ENCODE assay signal across 12 cellular contexts in the genomic region with DNA sequence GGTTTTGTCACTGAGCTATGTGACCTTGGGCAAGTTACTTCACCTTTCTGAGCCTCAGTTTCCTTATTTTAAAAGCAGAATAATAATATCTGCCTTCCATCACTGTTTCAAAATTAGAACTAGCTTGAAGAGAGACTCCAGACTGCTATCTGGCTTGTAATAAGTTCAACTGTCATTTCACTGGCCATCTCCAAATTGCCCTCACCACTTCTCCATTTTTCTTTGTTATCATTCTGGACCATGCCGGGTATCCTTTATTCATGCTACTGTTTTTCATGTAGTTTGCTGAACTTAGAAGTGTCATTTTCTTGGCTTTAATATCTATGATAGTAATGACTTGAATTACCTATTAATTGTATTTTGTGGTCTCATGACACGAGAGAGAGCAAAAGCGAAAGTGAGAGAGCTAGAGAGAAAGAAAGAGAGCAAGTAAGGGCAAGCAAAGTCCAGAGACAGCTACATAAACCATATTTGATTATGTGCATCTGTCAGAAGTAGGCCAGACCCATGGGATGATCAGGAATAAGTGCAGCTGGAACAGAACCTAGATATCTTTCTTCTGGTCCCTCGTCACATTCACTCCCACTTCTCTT.
DNase-seq lines count a peak whose midpoint lies in the region; ATAC-seq, FAIRE-seq and TF ChIP-seq lines count a peak whose summit lies in the region.
"Had no signal": no experiment of that assay in that cellular context is flagged by ENCODE, and none has a peak within 500 bp of the region (broad histone marks: within the 10 kb centered on the region; RNA-seq: fewer than 3 reads in every experiment).

No MANE protein-coding gene starts in this region.

- no peak for ATAC-seq in HepG2
- peak; percentile 59 for ATAC-seq in HG02885 (IDR thresholded peaks at IDR 0.05; ENCODE audit: poor library complexity, unreplicated experiment)
- ATAC-seq in activated T-helper 17 cell treated with anti-CD3 and anti-CD28 coated beads, Interleukin-2, amount 50 U/mL, for 72 hours (replicated peaks), result no peak
- ATAC-seq in foreskin keratinocyte, result no peak
- ATAC-seq in GM18861 (IDR thresholded peaks at IDR 0.05; ENCODE audit: unreplicated experiment), result no peak
- ATAC-seq: left colon had no signal

- H2AFZ ChIP-seq in HepG2 (ENCODE audit: low read length), result no peak overlapping the region

- H3K4me1 Mint-ChIP-seq in activated T-helper 17 cell treated with anti-CD3 and anti-CD28 coated beads, Interleukin-2, amount 50 U/mL, for 72 hours, result peaks cover 8% of the 10 kb centered on the region

- H3K4me1 ChIP-seq in liver (ENCODE audit: control insufficient read depth in 4 of 4, insufficient read depth in 4 of 4, low read length in 3 of 4), result peaks cover 0 to 3% (median 0%) of the 10 kb centered on the region in 4 donors
- H3K4me1 ChIP-seq in HepG2 (ENCODE audit: insufficient read depth, low read length), result peaks cover 52% of the 10 kb centered on the region
- H3K4me1 ChIP-seq in foreskin keratinocyte, result peaks cover 6% of the 10 kb centered on the region

- in situ Hi-C loops in HepG2 (cut with HindIII; ENCODE audit: extremely low pct_ligation_motif_present, low pct_unique_long_range_greater_than_20kb), result no loop called here

- H3K27me3 ChIP-seq in liver (ENCODE audit: control insufficient read depth in 4 of 4, insufficient read depth in 4 of 4, low read length in 3 of 4) (no peaks in the 10 kb centered on the region), HepG2 (ENCODE audit: control insufficient read depth in 1 of 2, insufficient read depth in 2 of 2, low read length in 2 of 2) (no peaks in the 10 kb centered on the region), foreskin keratinocyte (no peaks in the 10 kb centered on the region)

- no peak for TF ChIP-seq EP300 in HepG2 (IDR thresholded peaks at IDR 0.05; ENCODE audit: low read depth in 2 of 2, low read length in 2 of 2)
- TF ChIP-seq EP300 in HepG2 (CRISPR knock-in tag; IDR thresholded peaks at IDR 0.05; ENCODE audit: borderline replicate concordance), result no peak

- TF ChIP-seq CTCF in liver (IDR thresholded peaks at IDR 0.05; ENCODE audit: low read depth, low read length, missing input control), result no peak
- no peak for TF ChIP-seq CTCF in HepG2 (CRISPR knock-in tag; IDR thresholded peaks at IDR 0.05)
- no peak for TF ChIP-seq CTCF in foreskin keratinocyte (conservative IDR thresholded peaks at IDR 0.05)

- H3K27ac ChIP-seq in liver (ENCODE audit: low read depth in 1 of 2, low read length in 2 of 2), result peak overlapping the region; percentile 32 to 51
- H3K27ac ChIP-seq in HepG2 (ENCODE audit: extremely low read length, insufficient read depth, low read length), result no peak overlapping the region
- H3K27ac ChIP-seq in foreskin keratinocyte, result no peak overlapping the region

- H4K20me1 ChIP-seq in HepG2 (ENCODE audit: insufficient read depth, low read length), result no peaks in the 10 kb centered on the region

- peak overlapping the region; percentile 34 for H3K27ac Mint-ChIP-seq in activated T-helper 17 cell treated with anti-CD3 and anti-CD28 coated beads, Interleukin-2, amount 50 U/mL, for 72 hours
- H3K27ac Mint-ChIP-seq: IgD-negative memory B cell had no signal

- no peaks in the 10 kb centered on the region for H3K36me3 Mint-ChIP-seq in activated T-helper 17 cell treated with anti-CD3 and anti-CD28 coated beads, Interleukin-2, amount 50 U/mL, for 72 hours (ENCODE audit: low read depth)
- H3K36me3 Mint-ChIP-seq: IgD-negative memory B cell had no signal

- H3K4me3 ChIP-seq in liver (ENCODE audit: low read depth in 1 of 3, low read length in 3 of 3), result no peak overlapping the region
- no peak overlapping the region for H3K4me3 ChIP-seq in HepG2 (replicated peaks in 1 of 3; ENCODE audit: insufficient read depth in 1 of 3, low read depth in 2 of 3, low read length in 3 of 3)

- CTCF ChIA-PET in HepG2 (lab: Yijun Ruan, JAX; ENCODE audit: low intra/inter-chr PET ratio, low total read pairs), result no interaction called here

- no peak for TF ChIP-seq RAD21 in liver (IDR thresholded peaks at IDR 0.05)
- no peak for TF ChIP-seq RAD21 in HepG2 (CRISPR knock-in tag; IDR thresholded peaks at IDR 0.05)

- 68% methylated on average over 4 of the region's 4 CpGs for WGBS in liver
- 88% methylated on average over 4 of the region's 4 CpGs for WGBS in HepG2 (ENCODE audit: low lambda C conversion rate)

- H3K4me2 ChIP-seq in HepG2 (ENCODE audit: low read depth, low read length), result no peak overlapping the region

- H3K9me3 ChIP-seq in liver (ENCODE audit: control insufficient read depth in 4 of 4, low read length in 3 of 4), result no peaks in the 10 kb centered on the region
- no peaks in the 10 kb centered on the region for H3K9me3 ChIP-seq in HepG2 (ENCODE audit: low read length)

- H3K36me3 ChIP-seq in liver (ENCODE audit: control insufficient read depth in 4 of 4, insufficient read depth in 3 of 4, low read depth in 1 of 4, low read length in 3 of 4) (no peaks in the 10 kb centered on the region), HepG2 (replicated peaks in 1 of 2; ENCODE audit: control insufficient read depth in 1 of 2, insufficient read depth in 2 of 2, low read length in 2 of 2) (no peaks in the 10 kb centered on the region)

- peaks cover 7% of the 10 kb centered on the region for H3K27me3 Mint-ChIP-seq in activated T-helper 17 cell treated with anti-CD3 and anti-CD28 coated beads, Interleukin-2, amount 50 U/mL, for 72 hours

- peak overlapping the region; percentile 15 for H3K4me3 Mint-ChIP-seq in activated T-helper 17 cell treated with anti-CD3 and anti-CD28 coated beads, Interleukin-2, amount 50 U/mL, for 72 hours
- H3K4me3 Mint-ChIP-seq: IgD-negative memory B cell had no signal

- intact Hi-C loops in HepG2 (cut with micrococcal nuclease; ENCODE audit: unreplicated experiment), result no loop called here

- H3K9ac ChIP-seq in liver (ENCODE audit: low read depth in 1 of 2, low read length in 2 of 2) (no peak overlapping the region), HepG2 (ENCODE audit: insufficient read depth, low read depth, low read length) (no peak overlapping the region)

- no peaks in the 10 kb centered on the region for H3K79me2 ChIP-seq in HepG2 (ENCODE audit: insufficient read depth, low read length)

- no TSS peak for BruUV-seq in HepG2 (replicated peaks; lab: Mats Ljungman, UMichigan)

- H3K9me3 Mint-ChIP-seq in activated T-helper 17 cell treated with anti-CD3 and anti-CD28 coated beads, Interleukin-2, amount 50 U/mL, for 72 hours, result no peaks in the 10 kb centered on the region

- DNase-seq in HepG2 (ENCODE audit: low spot score) (no peak), activated gamma-delta T cell (lab: John Stamatoyannopoulos, UW) (no peak), foreskin keratinocyte (no peak), HT-29 (ENCODE audit: low spot score) (no peak)
- DNase-seq: left colon, NCI-H524 treated with DMSO at 0.1 percent for 48 hours, T-helper 1 cell had no signal

- no peak for FAIRE-seq in HepG2 (lab: Jason Lieb, UNC)

- POLR2A ChIA-PET in HepG2 (lab: Yijun Ruan, JAX), result interaction anchor here (1.7 kb wide), 1 partner anchor 88 kb away, joined by 4 read pairs; no protein-coding TSS in a partner anchor

- TF ChIP-seq POLR2A in HepG2 (IDR thresholded peaks at IDR 0.05; ENCODE audit: insufficient read depth in 1 of 2, low read depth in 2 of 2, low read length in 2 of 2), result no peak

TF ChIP-seq in liver, 16 proteins besides CTCF, POLR2A, EP300 and RAD21:
- TF ChIP-seq JUND (IDR thresholded peaks at IDR 0.05) (no peak), HNF4A (conservative IDR thresholded peaks at IDR 0.05) (no peak)

TF ChIP-seq in HepG2, 621 proteins besides CTCF, POLR2A, EP300 and RAD21:
- no peak for TF ChIP-seq MAZ (IDR thresholded peaks at IDR 0.05; ENCODE audit: borderline replicate concordance, low read depth, low read length)
- TF ChIP-seq MAZ (CRISPR knock-in tag; IDR thresholded peaks at IDR 0.05; ENCODE audit: low read depth), result no peak
- TF ChIP-seq SP140L (CRISPR knock-in tag; IDR thresholded peaks at IDR 0.05; ENCODE audit: borderline replicate concordance), result no peak
- TF ChIP-seq, protein P1, sequence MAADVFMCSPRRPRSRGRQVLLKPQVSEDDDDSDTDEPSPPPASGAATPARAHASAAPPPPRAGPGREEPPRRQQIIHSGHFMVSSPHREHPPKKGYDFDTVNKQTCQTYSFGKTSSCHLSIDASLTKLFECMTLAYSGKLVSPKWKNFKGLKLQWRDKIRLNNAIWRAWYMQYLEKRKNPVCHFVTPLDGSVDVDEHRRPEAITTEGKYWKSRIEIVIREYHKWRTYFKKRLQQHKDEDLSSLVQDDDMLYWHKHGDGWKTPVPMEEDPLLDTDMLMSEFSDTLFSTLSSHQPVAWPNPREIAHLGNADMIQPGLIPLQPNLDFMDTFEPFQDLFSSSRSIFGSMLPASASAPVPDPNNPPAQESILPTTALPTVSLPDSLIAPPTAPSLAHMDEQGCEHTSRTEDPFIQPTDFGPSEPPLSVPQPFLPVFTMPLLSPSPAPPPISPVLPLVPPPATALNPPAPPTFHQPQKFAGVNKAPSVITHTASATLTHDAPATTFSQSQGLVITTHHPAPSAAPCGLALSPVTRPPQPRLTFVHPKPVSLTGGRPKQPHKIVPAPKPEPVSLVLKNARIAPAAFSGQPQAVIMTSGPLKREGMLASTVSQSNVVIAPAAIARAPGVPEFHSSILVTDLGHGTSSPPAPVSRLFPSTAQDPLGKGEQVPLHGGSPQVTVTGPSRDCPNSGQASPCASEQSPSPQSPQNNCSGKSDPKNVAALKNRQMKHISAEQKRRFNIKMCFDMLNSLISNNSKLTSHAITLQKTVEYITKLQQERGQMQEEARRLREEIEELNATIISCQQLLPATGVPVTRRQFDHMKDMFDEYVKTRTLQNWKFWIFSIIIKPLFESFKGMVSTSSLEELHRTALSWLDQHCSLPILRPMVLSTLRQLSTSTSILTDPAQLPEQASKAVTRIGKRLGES (CRISPR knock-in tag; IDR thresholded peaks at IDR 0.05; ENCODE audit: borderline replicate concordance), result no peak
- TF ChIP-seq HNRNPK (IDR thresholded peaks at IDR 0.05; ENCODE audit: low read depth, low read length, poor library complexity, severe bottlenecking), result no peak

Comparison
In these comparisons a context has a peak if more than half of its experiments do, and no peak if none do; other contexts are left out.
1. H3K27ac ChIP-seq: peak in liver (2 of 2); none in HepG2 (single experiment) and foreskin keratinocyte (single experiment).